In genomic region chr4:154329268-154329858, GRCh38 we compare ENCODE assay signal across 8 cellular contexts.
DNase-seq lines count a peak whose midpoint lies in the region; ATAC-seq, FAIRE-seq and TF ChIP-seq lines count a peak whose summit lies in the region.

No MANE protein-coding gene starts in this region.

- POLR2A ChIA-PET in A549 (lab: Yijun Ruan, JAX): no interaction called here

- H3K27ac Mint-ChIP-seq in stimulated activated memory B cell treated with anti-CD40 and anti-IgM and Interleukin-4, amounts not matched to agents 10 μg/mL and 1 μg/mL and 100 μg/mL, for 72 hours: no peak overlapping the region

- peaks cover 10% of the 10 kb centered on the region for H3K27me3 Mint-ChIP-seq in stimulated activated memory B cell treated with anti-CD40 and anti-IgM and Interleukin-4, amounts not matched to agents 10 μg/mL and 1 μg/mL and 100 μg/mL, for 72 hours

- H3K27ac ChIP-seq in A549: no peak overlapping the region

- FAIRE-seq in A549 (lab: Jason Lieb, UNC): no peak

- H3K9me3 Mint-ChIP-seq in stimulated activated memory B cell treated with anti-CD40 and anti-IgM and Interleukin-4, amounts not matched to agents 10 μg/mL and 1 μg/mL and 100 μg/mL, for 72 hours: peaks cover 2% of the 10 kb centered on the region

- TF ChIP-seq CTCF in A549 (IDR thresholded peaks at IDR 0.05): peak; percentile 31; the same call in 2 of the 3 replicates

- TF ChIP-seq EP300 in A549 (IDR thresholded peaks at IDR 0.05): no peak

- H3K4me3 ChIP-seq in A549: no peak overlapping the region

- CTCF ChIA-PET in A549 (lab: Yijun Ruan, JAX): interaction anchor here (0.9 kb wide), 1 partner anchor 8 kb away, joined by 3 read pairs; no protein-coding TSS in a partner anchor

- TF ChIP-seq POLR2A in A549 (IDR thresholded peaks at IDR 0.05; ENCODE audit: low read length): no peak

- 39% methylated on average over 11 of the region's 11 CpGs for WGBS in A549 (ENCODE audit: missing lambda C conversion rate)

- no peaks in the 10 kb centered on the region for H3K36me3 Mint-ChIP-seq in stimulated activated memory B cell treated with anti-CD40 and anti-IgM and Interleukin-4, amounts not matched to agents 10 μg/mL and 1 μg/mL and 100 μg/mL, for 72 hours

- H3K4me1 ChIP-seq in A549: 0 out of 3 replicates have a peak, but pooled peaks cover 3% of the 10 kb centered on the region

- DNase-seq in A549 (ENCODE audit: low read depth in 1 of 2, low spot score in 1 of 2): peak in 1 of 2 experiments; percentile 25
- peak; percentile 12 for DNase-seq in SW480 (ENCODE audit: low spot score)
- DNase-seq in kidney glomerular epithelial cell (lab: John Stamatoyannopoulos, UW): peak; percentile 19
- no peak for DNase-seq in activated CD4-positive, alpha-beta T cell treated with anti-CD3 and anti-CD28 coated beads, Interleukin-2, amount 50 U/mL, for 4 hours

- TF ChIP-seq RAD21 in A549 (conservative IDR thresholded peaks at IDR 0.05 in 1 of 2, IDR thresholded peaks at IDR 0.05 in 1 of 2): peak; percentile 18 to 21; a peak in 2 of 5 replicates

- H3K4me3 Mint-ChIP-seq in stimulated activated memory B cell treated with anti-CD40 and anti-IgM and Interleukin-4, amounts not matched to agents 10 μg/mL and 1 μg/mL and 100 μg/mL, for 72 hours: no peak overlapping the region

- peaks cover 13% of the 10 kb centered on the region for H3K4me1 Mint-ChIP-seq in stimulated activated memory B cell treated with anti-CD40 and anti-IgM and Interleukin-4, amounts not matched to agents 10 μg/mL and 1 μg/mL and 100 μg/mL, for 72 hours

- ATAC-seq in A549: peak; percentile 56 to 60; a peak in 3 of 6 replicates
- ATAC-seq in GM18502 (IDR thresholded peaks at IDR 0.05; ENCODE audit: poor library complexity, unreplicated experiment): peak; percentile 39
- ATAC-seq in stimulated activated memory B cell treated with anti-CD40 and anti-IgM and Interleukin-4, amounts not matched to agents 10 μg/mL and 1 μg/mL and 100 μg/mL, for 72 hours: no peak
- no peak for ATAC-seq in GM21529 (IDR thresholded peaks at IDR 0.05; ENCODE audit: unreplicated experiment)
- no peak for ATAC-seq in GM19395 (IDR thresholded peaks at IDR 0.05; ENCODE audit: unreplicated experiment)

- no peaks in the 10 kb centered on the region for H3K9me3 ChIP-seq in A549

- no peak overlapping the region for H3K4me2 ChIP-seq in A549

TF ChIP-seq in A549, 52 proteins besides CTCF, POLR2A, EP300 and RAD21:
- TF ChIP-seq HEYL (CRISPR knock-in tag; IDR thresholded peaks at IDR 0.05): no peak
- TF ChIP-seq MYC (IDR thresholded peaks at IDR 0.05; ENCODE audit: borderline replicate concordance, low read length): no peak
- no peak for TF ChIP-seq KDM1A (IDR thresholded peaks at IDR 0.05; ENCODE audit: low read depth)
- TF ChIP-seq FOXS1 (CRISPR knock-in tag; IDR thresholded peaks at IDR 0.05): no peak
- TF ChIP-seq ZSCAN20 (CRISPR knock-in tag; IDR thresholded peaks at IDR 0.05): no peak
- TF ChIP-seq HOXB13 (CRISPR knock-in tag; IDR thresholded peaks at IDR 0.05; ENCODE audit: low read depth): no peak
- TF ChIP-seq ZC3H11A (IDR thresholded peaks at IDR 0.05): no peak
- no peak for TF ChIP-seq FOSB (CRISPR knock-in tag; IDR thresholded peaks at IDR 0.05)
- no peak for TF ChIP-seq PHF8 (IDR thresholded peaks at IDR 0.05; ENCODE audit: borderline replicate concordance, low read depth)
TF ChIP-seq in A549: peak in this region for 0.

Comparison
In these comparisons a context has a peak if more than half of its experiments do, and no peak if none do; other contexts are left out.
1. ATAC-seq: peak in A549 (2 of 2) and GM18502 (single experiment); none in stimulated activated memory B cell treated with anti-CD40 and anti-IgM and Interleukin-4, amounts not matched to agents 10 μg/mL and 1 μg/mL and 100 μg/mL, for 72 hours (single experiment), GM21529 (single experiment) and GM19395 (single experiment).
2. DNase-seq: peak in SW480 (single experiment) and kidney glomerular epithelial cell (single experiment); none in activated CD4-positive, alpha-beta T cell treated with anti-CD3 and anti-CD28 coated beads, Interleukin-2, amount 50 U/mL, for 4 hours (0 of 2).